ENCODE assay signal across 32 cellular contexts in genomic region chr12:66751432-66752113, GRCh38.
"Had no signal": no experiment of that assay in that cellular context is flagged by ENCODE, and none has a peak within 500 bp of the region (broad histone marks: within the 10 kb centered on the region; RNA-seq: fewer than 3 reads in every experiment).

No MANE protein-coding gene starts in this region.

- H3K4me1 ChIP-seq: adrenal gland had no signal

- H3K9me3 ChIP-seq: adrenal gland, neutrophil, ovary, thoracic aorta had no signal

- H3K4me3 ChIP-seq: adrenal gland, ovary, skin epidermis, thoracic aorta had no signal

- H3K36me3 Mint-ChIP-seq: activated naive CD8-positive, alpha-beta T cell treated with anti-CD3 and anti-CD28 coated beads for 36 hours; brain; mesothelial cell of epicardium; naive B cell had no signal

- H3K4me3 Mint-ChIP-seq: activated naive CD8-positive, alpha-beta T cell treated with anti-CD3 and anti-CD28 coated beads for 36 hours; brain; effector memory CD8-positive, alpha-beta T cell; mesothelial cell of epicardium; naive B cell; nephron progenitor cell had no signal

- H3K27me3 Mint-ChIP-seq: activated naive CD8-positive, alpha-beta T cell treated with anti-CD3 and anti-CD28 coated beads for 36 hours; brain; progenitor cell of endocrine pancreas had no signal

- DNase-seq: activated CD4-positive, alpha-beta T cell treated with anti-CD3 and anti-CD28 coated beads for 48 hours; activated CD4-positive, alpha-beta T cell treated with anti-CD3 and anti-CD28 coated beads, Interleukin-2, amount 50 U/mL, for 48 hours; activated CD8-positive, alpha-beta memory T cell treated with anti-CD3 and anti-CD28 coated beads for 24 hours; activated effector memory CD4-positive, alpha-beta T cell treated with Interleukin-2 at 50 U/mL for 16 hours; activated naive CD4-positive, alpha-beta T cell treated with Interleukin-2 at 50 U/mL for 16 hours; activated naive CD8-positive, alpha-beta T cell treated with anti-CD3 and anti-CD28 coated beads for 36 hours; adrenal gland; aorta; caudate nucleus; cortex of kidney; effector memory CD8-positive, alpha-beta T cell; foreskin fibroblast; head of caudate nucleus; left cardiac atrium; left ventricle myocardium superior; naive B cell; nephron progenitor cell; ovary; retina; stimulated activated CD4-positive, alpha-beta T cell treated with anti-CD3 and anti-CD28 coated beads, Interleukin-12 subunit alpha, Interleukin-12 subunit beta, amount 100 ng/mL, for 4 hours; stimulated activated CD4-positive, alpha-beta T cell treated with anti-CD3 and anti-CD28 coated beads, Interleukin-4, amount 100 ng/mL, for 1 hour; stimulated activated naive CD8-positive, alpha-beta T cell treated with anti-CD3 and anti-CD28 coated beads, Interleukin-15, Interleukin-2, amounts not matched to agents 100 U/mL and 50 U/mL, for 24 hours; trophoblast cell had no signal

- H3K36me3 ChIP-seq: adrenal gland, neutrophil, ovary, thoracic aorta had no signal

- H3K27ac ChIP-seq: adrenal gland, neutrophil, ovary, skin epidermis, thoracic aorta, VCaP had no signal

- ATAC-seq: effector memory CD8-positive, alpha-beta T cell; esophagus mucosa; left cardiac atrium; left ventricle myocardium superior; sciatic nerve; stimulated activated naive CD8-positive, alpha-beta T cell treated with anti-CD3 and anti-CD28 coated beads, Interleukin-15, Interleukin-2, amounts not matched to agents 100 U/mL and 50 U/mL, for 24 hours had no signal

- H3K27ac Mint-ChIP-seq: activated naive CD8-positive, alpha-beta T cell treated with anti-CD3 and anti-CD28 coated beads for 36 hours; brain; effector memory CD8-positive, alpha-beta T cell; mesothelial cell of epicardium; nephron progenitor cell; progenitor cell of endocrine pancreas had no signal

- H3K9me3 Mint-ChIP-seq: activated naive CD8-positive, alpha-beta T cell treated with anti-CD3 and anti-CD28 coated beads for 36 hours; effector memory CD8-positive, alpha-beta T cell; mesothelial cell of epicardium; naive B cell; nephron progenitor cell had no signal

- H3K27me3 ChIP-seq: adrenal gland, neutrophil, ovary had no signal
